ENCODE assay signal across 8 cellular contexts in the genomic region with DNA sequence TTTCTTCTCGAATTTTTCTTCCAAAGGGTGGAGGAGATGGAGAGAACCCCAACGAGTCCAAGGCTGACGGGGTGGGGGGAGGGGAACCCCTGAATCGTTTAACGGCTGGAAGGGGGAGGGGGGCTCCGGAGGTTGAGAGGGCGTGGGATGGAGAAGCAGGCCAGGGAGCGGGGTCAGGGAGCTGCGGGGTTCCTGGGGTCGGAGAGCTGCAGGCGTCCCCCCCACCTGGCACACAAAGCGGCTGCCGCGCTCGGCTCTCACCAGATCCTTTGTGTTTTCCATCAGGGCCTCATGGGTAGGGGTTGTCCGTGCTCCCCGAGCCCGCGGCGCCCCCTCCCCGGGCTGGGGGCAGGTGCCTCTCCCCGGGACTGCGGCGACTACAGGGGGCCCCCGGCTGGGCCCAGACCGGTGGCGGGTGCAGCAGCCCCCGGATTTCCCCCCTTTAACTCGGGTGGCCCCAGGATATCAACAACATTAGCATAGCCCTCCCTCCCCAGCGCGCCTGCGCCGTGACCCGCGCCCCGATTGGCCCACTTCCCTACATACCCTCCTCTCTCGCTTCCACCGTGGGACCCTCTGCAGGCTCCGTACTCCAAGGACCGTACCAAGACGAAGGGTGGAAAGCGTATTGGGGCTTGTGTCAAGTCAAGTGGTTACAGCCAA.
DNase-seq lines count a peak whose midpoint lies in the region; ATAC-seq and TF ChIP-seq lines count a peak whose summit lies in the region.

A gene (minus strand): TSS at position 476 of the 663 bp plus-strand sequence. CDS start 34,888 bp downstream, outside the sequence.

- TF ChIP-seq CTCF in AG10803 (conservative IDR thresholded peaks at IDR 0.05; ENCODE audit: low read length): no peak

- H3K4me3 ChIP-seq in AG10803 (ENCODE audit: low read length): peak within 1 kb of the TSS; percentile 85

- DNase-seq in AG10803 (ENCODE audit: low read depth) (peak; percentile 95), NCI-H524 (lab: John Stamatoyannopoulos, UW) (peak; percentile 96 to 98), kidney tubule cell (ENCODE audit: low spot score) (peak; percentile 95)
- DNase-seq in activated CD4-positive, alpha-beta T cell treated with anti-CD3 and anti-CD28 coated beads for 4 hours: peak; percentile 89 to 92
- DNase-seq in stimulated activated CD4-positive, alpha-beta T cell treated with anti-CD3 and anti-CD28 coated beads, Interleukin-1b, Interleukin-23, amount 100 ng/mL, for 1 hour (ENCODE audit: low read depth in 2 of 2): peak; percentile 85 to 87

- peak within 1 kb of the TSS; percentile 99 for H3K27ac ChIP-seq in cingulate gyrus (ENCODE audit: low read depth, low read length)

- ATAC-seq in HG03432 (IDR thresholded peaks at IDR 0.05; ENCODE audit: unreplicated experiment): peak; percentile 85

- TF ChIP-seq POLR2A in GM19193 (IDR thresholded peaks at IDR 0.05; ENCODE audit: extremely low read depth, insufficient read depth, insufficient read length): peak; percentile 25

Comparison
In these comparisons a context has a peak if more than half of its experiments do, and no peak if none do; other contexts are left out.
1. Peak in every context shown above with its lines: DNase-seq, ATAC-seq, H3K4me3 ChIP-seq and H3K27ac ChIP-seq.